In the genomic region with DNA sequence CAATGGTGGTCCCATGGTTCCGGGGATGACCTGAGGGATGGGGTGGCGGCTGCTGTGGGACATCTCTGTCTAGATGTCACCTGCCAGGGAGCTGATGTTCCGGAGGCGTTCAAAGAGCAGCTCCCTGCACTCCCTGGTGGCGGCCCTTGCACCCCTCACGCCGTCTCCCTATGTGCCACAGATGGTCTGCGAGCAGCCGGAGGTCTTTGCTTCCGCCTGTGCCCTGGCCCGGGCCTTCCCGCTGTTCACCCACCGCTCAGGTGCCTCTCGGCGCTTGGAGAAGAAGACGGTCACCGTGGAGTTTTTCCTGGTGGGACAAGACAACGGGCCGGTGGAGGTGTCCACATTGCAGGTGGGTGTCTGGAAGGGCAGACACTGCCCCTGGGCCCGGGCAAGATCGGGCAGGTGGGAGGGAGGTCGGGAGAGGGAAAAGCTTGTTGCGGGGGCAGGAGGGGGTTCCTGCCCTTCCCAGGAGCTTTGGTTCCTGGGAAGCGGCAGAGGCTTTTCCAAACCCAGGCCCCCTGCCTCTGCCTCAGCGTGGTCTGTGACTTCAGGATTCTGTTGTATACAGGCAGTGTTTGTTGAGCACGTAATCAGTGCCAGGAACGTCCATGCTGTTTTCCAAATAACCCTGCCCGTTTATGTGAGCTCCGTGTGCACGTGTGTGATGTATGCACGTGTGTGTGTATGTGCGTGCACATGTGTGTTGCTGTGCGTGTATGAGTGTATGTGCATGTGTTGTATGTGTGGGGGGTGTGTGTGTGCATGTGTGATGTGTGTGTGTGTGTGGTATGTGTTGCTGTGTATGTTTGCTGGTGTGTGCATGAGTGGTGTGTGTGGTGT, we compare ENCODE assay signal across 11 cellular contexts. TPM values are rescaled to one million over a fixed set of nuclear protein-coding genes. Genes with fewer than 3 reads are reported as not detected.
DNase-seq lines count a peak whose midpoint lies in the region; ATAC-seq and TF ChIP-seq lines count a peak whose summit lies in the region.
"Had no signal": no experiment of that assay in that cellular context is flagged by ENCODE, and none has a peak within 500 bp of the region (broad histone marks: within the 10 kb centered on the region; RNA-seq: fewer than 3 reads in every experiment).

No MANE protein-coding gene starts in this region.

- RAD21 ChIA-PET in HCT116 (lab: Charles Lee; ENCODE audit: low non-redundant PET in 1 of 2, low total read pairs in 2 of 2, uncharacterized antibody in 2 of 2, unreplicated experiment in 2 of 2) = no interaction called here

- ATAC-seq in HCT116 (no peak), psoas muscle (no peak)
- no peak for ATAC-seq in activated naive CD8-positive, alpha-beta T cell treated with anti-CD3 and anti-CD28 coated beads, Interleukin-2, amount 50 U/mL, for 24 hours

- H3K79me1 ChIP-seq in neuronal stem cell (ENCODE audit: low read depth, low read length) = peaks cover 5% of the 10 kb centered on the region

- peak overlapping the region; percentile 52 for H3K27ac Mint-ChIP-seq in activated CD4-positive, alpha-beta T cell treated with anti-CD3 and anti-CD28 coated beads, Interleukin-2, amount 10 ng/mL, durations not matched to agents 7 days and 5 days
- H3K27ac Mint-ChIP-seq in activated naive CD8-positive, alpha-beta T cell treated with anti-CD3 and anti-CD28 coated beads, Interleukin-2, amount 50 U/mL, for 24 hours = no peak overlapping the region

- H4K20me1 ChIP-seq in HCT116 (ENCODE audit: insufficient read depth) = no peaks in the 10 kb centered on the region

- TF ChIP-seq CTCF in HCT116 (IDR thresholded peaks at IDR 0.05 in 2 of 3, conservative IDR thresholded peaks at IDR 0.05 in 1 of 3; ENCODE audit: borderline replicate concordance in 1 of 3, insufficient read depth in 1 of 3, low read depth in 2 of 3, low read length in 2 of 3) (no peak), psoas muscle (IDR thresholded peaks at IDR 0.05) (no peak)

- H3K79me2 ChIP-seq in HCT116 (ENCODE audit: insufficient read depth, low read length) = no peaks in the 10 kb centered on the region

- H4K8ac ChIP-seq in neuronal stem cell (ENCODE audit: low read depth, low read length) = peak overlapping the region; percentile 43

- H3K27ac ChIP-seq in HCT116 (ENCODE audit: low read depth, low read length) = no peak overlapping the region
- no peak overlapping the region for H3K27ac ChIP-seq in neuronal stem cell (replicated peaks; ENCODE audit: low read length)
- no peak overlapping the region for H3K27ac ChIP-seq in psoas muscle

- H3K4ac ChIP-seq in neuronal stem cell (ENCODE audit: low read length) = peak overlapping the region; percentile 8

- TF ChIP-seq RAD21 in HCT116 (IDR thresholded peaks at IDR 0.05; ENCODE audit: low read depth) = no peak

- H2AK5ac ChIP-seq in neuronal stem cell (ENCODE audit: low read depth, low read length) = peak overlapping the region; percentile 4

- no CpG with 5 or more reads among the region's 33 CpGs for WGBS in neuronal stem cell (ENCODE audit: extremely low coverage in 2 of 2, insufficient read length in 2 of 2, insufficient replicate concordance in 1 of 2), 2 donors
- WGBS in psoas muscle, 3 donors = 91 to 94% (median 92%) methylated on average over 33 of the region's 33 CpGs

- H3K36me3 ChIP-seq in HCT116 (ENCODE audit: control insufficient read depth in 1 of 2, insufficient read depth in 2 of 2, low read length in 2 of 2) (no peaks in the 10 kb centered on the region), neuronal stem cell (replicated peaks in 1 of 2; ENCODE audit: control insufficient read depth in 2 of 2, insufficient read depth in 2 of 2, low read length in 2 of 2) (peaks cover 30 to 53% of the 10 kb centered on the region in 2 donors), psoas muscle (ENCODE audit: insufficient read depth in 1 of 2, low read depth in 1 of 2) (peaks cover 0 to 43% of the 10 kb centered on the region in 2 donors)

- intact Hi-C loops in HCT116 (cut with micrococcal nuclease) (loop anchor here (5.0 kb wide), 1 partner anchor 212 kb away; no protein-coding TSS in a partner anchor), psoas muscle (cut with DNase I) (loop anchor here (5.0 kb wide), 3 partner anchors 42 to 457 kb away; a partner anchor contains a TSS)

- H3K27me3 ChIP-seq in HCT116 (ENCODE audit: insufficient read depth, low read length) (no peaks in the 10 kb centered on the region), neuronal stem cell (ENCODE audit: control insufficient read depth in 3 of 3, insufficient read depth in 3 of 3, low read depth in 1 of 3, low read length in 3 of 3) (peaks cover 0 to 2% (median 0%) of the 10 kb centered on the region in 3 experiments), psoas muscle (ENCODE audit: insufficient read depth in 3 of 3, low read length in 2 of 3) (no peaks in the 10 kb centered on the region)

- H3K4me3 ChIP-seq in HCT116 (replicated peaks in 1 of 2; ENCODE audit: low read depth in 1 of 2, low read length in 2 of 2) (no peak overlapping the region), neuronal stem cell (ENCODE audit: low read length in 2 of 2) (peak overlapping the region in 1 of 2 donors; percentile 61), psoas muscle (no peak overlapping the region)

- no peak overlapping the region for H2BK120ac ChIP-seq in neuronal stem cell (ENCODE audit: low read depth, low read length)

- H3K36me3 Mint-ChIP-seq in activated CD4-positive, alpha-beta T cell treated with anti-CD3 and anti-CD28 coated beads, Interleukin-2, amount 10 ng/mL, durations not matched to agents 7 days and 5 days (ENCODE audit: low read depth) = peaks cover 5% of the 10 kb centered on the region
- H3K36me3 Mint-ChIP-seq in activated naive CD8-positive, alpha-beta T cell treated with anti-CD3 and anti-CD28 coated beads, Interleukin-2, amount 50 U/mL, for 24 hours (ENCODE audit: low read depth) = peaks cover 2% of the 10 kb centered on the region

- TF ChIP-seq POLR2A in HCT116 (IDR thresholded peaks at IDR 0.05; ENCODE audit: borderline replicate concordance, extremely low read depth, insufficient read depth, insufficient read length) = no peak

- H2BK5ac ChIP-seq in neuronal stem cell (ENCODE audit: low read length) = no peak overlapping the region

- peaks cover 13% of the 10 kb centered on the region for H3K4me1 Mint-ChIP-seq in activated CD4-positive, alpha-beta T cell treated with anti-CD3 and anti-CD28 coated beads, Interleukin-2, amount 10 ng/mL, durations not matched to agents 7 days and 5 days
- H3K4me1 Mint-ChIP-seq in activated naive CD8-positive, alpha-beta T cell treated with anti-CD3 and anti-CD28 coated beads, Interleukin-2, amount 50 U/mL, for 24 hours = peaks cover 18% of the 10 kb centered on the region

- H3K9me3 ChIP-seq in HCT116 (ENCODE audit: control insufficient read depth in 1 of 2, insufficient read depth in 1 of 2, low read depth in 1 of 2, low read length in 2 of 2) = no peaks in the 10 kb centered on the region
- peaks cover 0 to 6% of the 10 kb centered on the region in 2 donors for H3K9me3 ChIP-seq in neuronal stem cell (replicated peaks in 1 of 2; ENCODE audit: control insufficient read depth in 2 of 2, insufficient read depth in 1 of 2, low read depth in 1 of 2, low read length in 2 of 2)
- H3K9me3 ChIP-seq in psoas muscle = no peaks in the 10 kb centered on the region

- H2AFZ ChIP-seq in HCT116 (ENCODE audit: low read depth, low read length, poor library complexity, severe bottlenecking) (no peak overlapping the region), neuronal stem cell (ENCODE audit: low read length) (no peak overlapping the region)

- H3K18ac ChIP-seq in neuronal stem cell (ENCODE audit: low read length) = no peak overlapping the region

- H3K23ac ChIP-seq in neuronal stem cell (ENCODE audit: low read depth, low read length, poor library complexity) = peak overlapping the region; percentile 8

- H2BK15ac ChIP-seq in neuronal stem cell (ENCODE audit: low read length) = no peak overlapping the region

- H3K9me2 ChIP-seq in HCT116 (ENCODE audit: insufficient read depth) = no peaks in the 10 kb centered on the region

- H2BK12ac ChIP-seq in neuronal stem cell (ENCODE audit: low read length) = no peak overlapping the region

- no TSS peak for BruUV-seq in HCT116 (replicated peaks; lab: Mats Ljungman, UMichigan)

- H3K9me3 Mint-ChIP-seq in activated CD4-positive, alpha-beta T cell treated with anti-CD3 and anti-CD28 coated beads, Interleukin-2, amount 10 ng/mL, durations not matched to agents 7 days and 5 days = no peaks in the 10 kb centered on the region
- no peaks in the 10 kb centered on the region for H3K9me3 Mint-ChIP-seq in activated naive CD8-positive, alpha-beta T cell treated with anti-CD3 and anti-CD28 coated beads, Interleukin-2, amount 50 U/mL, for 24 hours

- H3K4me3 Mint-ChIP-seq in activated CD4-positive, alpha-beta T cell treated with anti-CD3 and anti-CD28 coated beads, Interleukin-2, amount 10 ng/mL, durations not matched to agents 7 days and 5 days = peak overlapping the region; percentile 43
- peak overlapping the region; percentile 72 for H3K4me3 Mint-ChIP-seq in activated naive CD8-positive, alpha-beta T cell treated with anti-CD3 and anti-CD28 coated beads, Interleukin-2, amount 50 U/mL, for 24 hours

- H3K4me1 ChIP-seq in HCT116 (ENCODE audit: control insufficient read depth in 1 of 2, insufficient read depth in 2 of 2, low read length in 2 of 2) (peaks cover 7 to 16% of the 10 kb centered on the region in 2 experiments), neuronal stem cell (ENCODE audit: control insufficient read depth in 2 of 2, insufficient read depth in 1 of 2, low read depth in 1 of 2, low read length in 2 of 2) (peaks cover 0 to 19% of the 10 kb centered on the region in 2 donors), psoas muscle (peaks cover 24% of the 10 kb centered on the region)

- H3K9ac ChIP-seq in HCT116 (ENCODE audit: low read length) (no peak overlapping the region), neuronal stem cell (ENCODE audit: low read depth, low read length, poor library complexity) (peak overlapping the region; percentile 71)

- CTCF ChIA-PET in activated CD4-positive, alpha-beta T cell treated with anti-CD3 and anti-CD28 coated beads, Interleukin-2, amount 10 ng/mL, durations not matched to agents 7 days and 5 days (lab: Charles Lee) = interaction anchor here (0.6 to 1.5 kb wide), 3 partner anchors 13 to 47 kb away, joined by 3 to 6 read pairs (median 4); a partner anchor contains a TSS
- CTCF ChIA-PET in HCT116 (lab: Charles Lee) = no interaction called here

- H4K91ac ChIP-seq in neuronal stem cell (ENCODE audit: low read depth, low read length, poor library complexity) = peak overlapping the region; percentile 44

- H3K4me2 ChIP-seq in HCT116 (ENCODE audit: low read length) (peak overlapping the region; percentile 79; the same call in 1 of the 2 replicates), neuronal stem cell (ENCODE audit: insufficient read depth, low read length, poor library complexity, severe bottlenecking) (no peak overlapping the region)

- DNase-seq in activated CD4-positive, alpha-beta T cell treated with anti-CD3 and anti-CD28 coated beads, Interleukin-2, amount 10 ng/mL, durations not matched to agents 7 days and 5 days = no peak
- DNase-seq in activated CD4-positive, alpha-beta T cell treated with anti-CD3 and anti-CD28 coated beads, Interleukin-2, amount 50 U/mL, for 4 hours = no peak
- DNase-seq in HCT116 (ENCODE audit: low read depth, low spot score) (no peak), neuronal stem cell (ENCODE audit: low spot score) (no peak), HT-29 (ENCODE audit: low spot score) (no peak), psoas muscle (no peak), NCI-H1048 (lab: John Stamatoyannopoulos, UW) (no peak)
- no peak for DNase-seq in activated naive CD8-positive, alpha-beta T cell treated with anti-CD3 and anti-CD28 coated beads, Interleukin-2, amount 50 U/mL, for 24 hours
- DNase-seq: DMS 273 treated with DMSO at 0.1 percent for 48 hours, NCI-H2029 treated with DMSO at 0.1 percent for 48 hours, NCI-H774 had no signal

- no peaks in the 10 kb centered on the region for H3K27me3 Mint-ChIP-seq in activated CD4-positive, alpha-beta T cell treated with anti-CD3 and anti-CD28 coated beads, Interleukin-2, amount 10 ng/mL, durations not matched to agents 7 days and 5 days
- no peaks in the 10 kb centered on the region for H3K27me3 Mint-ChIP-seq in activated naive CD8-positive, alpha-beta T cell treated with anti-CD3 and anti-CD28 coated beads, Interleukin-2, amount 50 U/mL, for 24 hours

- H3K14ac ChIP-seq in neuronal stem cell (ENCODE audit: low read length) = peak overlapping the region; percentile 58

- POLR2A ChIA-PET in activated CD4-positive, alpha-beta T cell treated with anti-CD3 and anti-CD28 coated beads, Interleukin-2, amount 10 ng/mL, durations not matched to agents 7 days and 5 days (lab: Charles Lee) = interaction anchor here (0.6 kb wide), 1 partner anchor 1022 kb away, joined by 3 read pairs; no protein-coding TSS in a partner anchor
- POLR2A ChIA-PET in HCT116 (lab: Charles Lee) = interaction anchor here (1.3 kb wide), 1 partner anchor 10 kb away, joined by 3 read pairs; no protein-coding TSS in a partner anchor

RNA-seq across cellular contexts. Expression of a gene that starts 1.9 kb away (rescaled TPM):
- total RNA-seq in activated CD4-positive, alpha-beta T cell treated with anti-CD3 and anti-CD28 coated beads, Interleukin-2, amount 10 ng/mL, durations not matched to agents 7 days and 5 days = 10 to 100 TPM; 28.7 to 30.7 TPM
- 16.6 TPM for total RNA-seq in HCT116 (2021; ENCODE audit: unreplicated experiment)
- polyA plus RNA-seq in HCT116 (2012) = 18.5 and 19.7 TPM in 2 replicates
- 21.4 TPM for polyA plus RNA-seq in neuronal stem cell (2013, experiment 1 of 2)
- 19.5 TPM for polyA plus RNA-seq in neuronal stem cell (2013, experiment 2 of 2)
- total RNA-seq in HT-29 (2014; rRNA removed; shearing (Covaris generic)) = 21.3 and 21.6 TPM in 2 replicates
- total RNA-seq in psoas muscle = 10 to 100 TPM; 29.1 to 52.3 (median 36.4) TPM
- 10 to 100 TPM; 18.4 to 41.9 (median 29.1) TPM for polyA plus RNA-seq in psoas muscle

RNA-seq across cellular contexts. Expression of a gene that starts 43.4 kb away (rescaled TPM):
- 100 to 1,000 TPM; 163 to 173 TPM for total RNA-seq in activated CD4-positive, alpha-beta T cell treated with anti-CD3 and anti-CD28 coated beads, Interleukin-2, amount 10 ng/mL, durations not matched to agents 7 days and 5 days
- total RNA-seq in HCT116 (2021; ENCODE audit: unreplicated experiment) (55.1 TPM), psoas muscle (10 to 100 TPM; 17.9 to 26.3 (median 21.1) TPM)
- polyA plus RNA-seq in HCT116 (2012) = 48.5 and 50.3 TPM in 2 replicates
- 45.1 TPM for polyA plus RNA-seq in neuronal stem cell (2013, experiment 1 of 2)
- polyA plus RNA-seq in neuronal stem cell (2013, experiment 2 of 2) = 45.7 TPM
- total RNA-seq in HT-29 (2014; rRNA removed; shearing (Covaris generic)) = 29.2 and 29.5 TPM in 2 replicates
- 10 to 100 TPM; 17.5 to 58.1 (median 20.0) TPM for polyA plus RNA-seq in psoas muscle
